In the genomic region with DNA sequence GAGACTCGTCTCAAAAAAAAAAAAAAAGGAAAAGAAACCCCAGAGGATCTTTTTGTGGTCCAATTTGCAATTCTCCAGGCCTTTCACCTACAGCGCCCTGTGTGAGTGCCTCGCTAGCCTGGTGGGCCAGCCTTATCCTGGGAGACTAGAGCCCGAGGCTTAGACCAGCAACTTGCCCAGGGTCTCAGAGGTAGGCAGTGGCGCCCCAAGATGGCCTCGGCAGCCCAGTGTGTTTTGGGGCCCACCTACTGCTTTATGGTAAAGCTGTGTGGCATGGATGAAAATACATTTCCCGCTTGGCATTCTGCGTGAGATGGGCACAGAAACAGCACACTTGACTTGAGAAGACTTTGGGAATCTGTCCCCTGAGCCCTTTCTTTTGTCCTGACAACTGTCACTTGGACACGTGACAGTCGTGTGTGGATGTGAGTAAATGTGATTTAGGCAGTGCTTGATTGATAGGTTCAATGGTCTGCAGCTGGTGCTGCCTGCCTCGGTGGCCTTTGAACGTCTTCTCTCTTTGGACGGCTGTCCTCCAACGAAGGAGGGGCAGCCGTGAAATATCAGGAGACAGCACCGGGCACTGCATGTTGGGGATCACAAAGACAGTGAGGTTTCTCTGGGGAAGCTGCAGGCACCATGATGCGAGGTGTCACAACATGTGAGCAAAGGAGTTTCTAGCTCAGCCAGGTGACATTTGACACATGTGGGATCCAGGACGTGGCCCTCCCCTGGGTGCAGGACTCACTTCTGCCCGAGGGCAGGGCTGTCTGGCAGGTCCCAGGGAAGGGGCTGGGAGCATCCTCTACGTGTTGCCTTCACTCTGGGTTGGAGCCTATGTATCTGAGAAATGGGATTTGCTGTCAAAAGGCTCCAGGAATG, we compare ENCODE assay signal across 23 cellular contexts.
A peak's percentile ranks its signal among the peaks of the same experiment; 100 is the strongest.
DNase-seq lines count a peak whose midpoint lies in the region; ATAC-seq, FAIRE-seq and TF ChIP-seq lines count a peak whose summit lies in the region.
"Had no signal": no experiment of that assay in that cellular context is flagged by ENCODE, and none has a peak within 500 bp of the region (broad histone marks: within the 10 kb centered on the region; RNA-seq: fewer than 3 reads in every experiment).

No MANE protein-coding gene starts in this region.

- H3K27ac ChIP-seq in HepG2 (ENCODE audit: extremely low read length, insufficient read depth, low read length) (no peak overlapping the region), right lobe of liver (no peak overlapping the region), mesenchymal stem cell (ENCODE audit: low read length, poor library complexity, severe bottlenecking) (no peak overlapping the region), trophoblast cell (ENCODE audit: low read depth, low read length) (no peak overlapping the region)
- H3K27ac ChIP-seq: A549; BLaER1 treated with 17β-estradiol and CSF1 and Interleukin-3, amounts not matched to agents 10 nM and 100 nM; GM23248 had no signal

- no peak overlapping the region for H4K12ac ChIP-seq in trophoblast cell (ENCODE audit: low read depth, low read length)

- H2BK120ac ChIP-seq in mesenchymal stem cell (ENCODE audit: low read depth, low read length), result no peak overlapping the region
- H2BK120ac ChIP-seq in trophoblast cell (ENCODE audit: insufficient read depth, low read length, poor library complexity), result no peak overlapping the region

- H3K4me2 ChIP-seq in HepG2 (ENCODE audit: low read depth, low read length) (no peak overlapping the region), mesenchymal stem cell (ENCODE audit: low read length, poor library complexity, severe bottlenecking) (no peak overlapping the region), trophoblast cell (ENCODE audit: low read length) (no peak overlapping the region)
- H3K4me2 ChIP-seq: A549 had no signal

- in situ Hi-C loops in HepG2 (cut with HindIII; ENCODE audit: extremely low pct_ligation_motif_present, low pct_unique_long_range_greater_than_20kb), result no loop called here

- 30% methylated on average over 20 of the region's 20 CpGs for WGBS in HepG2 (ENCODE audit: low lambda C conversion rate)
- 59% methylated on average over 9 of the region's 20 CpGs for WGBS in right lobe of liver (ENCODE audit: insufficient coverage, low coverage, low lambda C conversion rate, missing lambda C conversion rate)
- 83% methylated on average over 20 of the region's 20 CpGs for WGBS in mesenchymal stem cell
- WGBS in trophoblast cell (ENCODE audit: extremely low coverage, insufficient coverage, insufficient read length), result no CpG with 5 or more reads among the region's 20 CpGs

- FAIRE-seq in HepG2 (lab: Jason Lieb, UNC) (no peak), D721Med (lab: Jason Lieb, UNC) (no peak)
- FAIRE-seq: A549, GM18507 had no signal

- TF ChIP-seq RAD21 in HepG2 (CRISPR knock-in tag; IDR thresholded peaks at IDR 0.05), result no peak

- no peaks in the 10 kb centered on the region for H3K79me1 ChIP-seq in mesenchymal stem cell (replicated peaks; ENCODE audit: low read length, poor library complexity, severe bottlenecking)
- H3K79me1 ChIP-seq in trophoblast cell (ENCODE audit: low read length), result no peaks in the 10 kb centered on the region

- H3K23ac ChIP-seq in mesenchymal stem cell (ENCODE audit: low read length in 2 of 2), result no peak overlapping the region
- H3K23ac ChIP-seq in trophoblast cell (ENCODE audit: low read length), result no peak overlapping the region

- H2BK12ac ChIP-seq in mesenchymal stem cell (ENCODE audit: low read length in 2 of 2) (no peak overlapping the region), trophoblast cell (ENCODE audit: low read length) (no peak overlapping the region)

- no peak overlapping the region for H2AK5ac ChIP-seq in mesenchymal stem cell (ENCODE audit: low read length, severe bottlenecking)
- H2AK5ac ChIP-seq in trophoblast cell (ENCODE audit: low read length), result no peak overlapping the region

- H3K79me2 ChIP-seq in HepG2 (ENCODE audit: insufficient read depth, low read length) (no peaks in the 10 kb centered on the region), trophoblast cell (ENCODE audit: control insufficient read depth, insufficient read depth, low read length, poor library complexity) (no peaks in the 10 kb centered on the region)

- POLR2A ChIA-PET in HepG2 (lab: Yijun Ruan, JAX), result no interaction called here

- ATAC-seq in HepG2 (no peak), right lobe of liver (no peak)
- ATAC-seq: A549 had no signal

- H3K4me3 ChIP-seq in HepG2 (replicated peaks in 1 of 3; ENCODE audit: insufficient read depth in 1 of 3, low read depth in 2 of 3, low read length in 3 of 3) (no peak overlapping the region), right lobe of liver (no peak overlapping the region), mesenchymal stem cell (ENCODE audit: insufficient read depth in 1 of 2, low read depth in 1 of 2, low read length in 2 of 2) (peak overlapping the region in 1 of 2 experiments; percentile 35), trophoblast cell (ENCODE audit: low read depth, low read length) (peak overlapping the region; percentile 18)
- H3K4me3 ChIP-seq: A549; BLaER1 treated with 17β-estradiol and CSF1 and Interleukin-3, amounts not matched to agents 10 nM and 100 nM; GM23248; MG63 had no signal

- TF ChIP-seq EP300 in HepG2 (IDR thresholded peaks at IDR 0.05; ENCODE audit: low read depth in 2 of 2, low read length in 2 of 2) (no peak), HepG2 (CRISPR knock-in tag; IDR thresholded peaks at IDR 0.05; ENCODE audit: borderline replicate concordance) (no peak)

- no peak for TF ChIP-seq POLR2A in HepG2 (IDR thresholded peaks at IDR 0.05; ENCODE audit: insufficient read depth in 1 of 2, low read depth in 2 of 2, low read length in 2 of 2)
- TF ChIP-seq POLR2A in right lobe of liver (IDR thresholded peaks at IDR 0.05), result no peak

- no TSS peak for BruUV-seq in HepG2 (replicated peaks; lab: Mats Ljungman, UMichigan)

- H3K27me3 ChIP-seq in HepG2 (ENCODE audit: control insufficient read depth in 1 of 2, insufficient read depth in 2 of 2, low read length in 2 of 2) (peaks cover 7 to 68% of the 10 kb centered on the region in 2 experiments; a peak in 4 of 5 replicates), right lobe of liver (no peaks in the 10 kb centered on the region), mesenchymal stem cell (ENCODE audit: control insufficient read depth in 1 of 2, insufficient read depth in 1 of 2, low read length in 2 of 2) (no peaks in the 10 kb centered on the region), trophoblast cell (ENCODE audit: insufficient read depth, low read length) (no peaks in the 10 kb centered on the region)
- H3K27me3 ChIP-seq: BLaER1 treated with 17β-estradiol and CSF1 and Interleukin-3, amounts not matched to agents 10 nM and 100 nM; MG63 had no signal

- DNase-seq in HepG2 (ENCODE audit: low spot score) (no peak), right lobe of liver (no peak), mesenchymal stem cell (no peak), trophoblast cell (peak in 1 of 2 donors; percentile 29), HK-2 (ENCODE audit: unreplicated experiment) (no peak), D721Med (ENCODE audit: insufficient read length, low spot score) (no peak)
- no peak for DNase-seq in stimulated activated CD4-positive, alpha-beta T cell treated with anti-CD3 and anti-CD28 coated beads, Interleukin-4, amount 100 ng/mL, for 4 hours
- DNase-seq: AML-193; CD4-positive, alpha-beta T cell; DMS53; GM23248; H7; IMR-90; KG1; MG63; NCI-H1105 treated with DMSO at 0.1 percent for 48 hours; NCI-H2029 treated with DMSO at 0.1 percent for 48 hours; NCI-H526 treated with DMSO at 0.1 percent for 48 hours; Right ventricle myocardium superior; RPMI8226 had no signal

- H2BK5ac ChIP-seq in mesenchymal stem cell (ENCODE audit: low read depth, low read length, poor library complexity, severe bottlenecking) (no peak overlapping the region), trophoblast cell (ENCODE audit: low read depth, low read length, poor library complexity) (no peak overlapping the region)

- H4K91ac ChIP-seq in mesenchymal stem cell (ENCODE audit: low read length) (peak overlapping the region; percentile 28), trophoblast cell (ENCODE audit: low read depth, low read length) (no peak overlapping the region)

- H3K9me3 ChIP-seq in HepG2 (ENCODE audit: low read length) (no peaks in the 10 kb centered on the region), right lobe of liver (no peaks in the 10 kb centered on the region), mesenchymal stem cell (ENCODE audit: control insufficient read depth, low read length) (no peaks in the 10 kb centered on the region), trophoblast cell (ENCODE audit: insufficient read depth, low read depth, low read length) (peaks cover 2% of the 10 kb centered on the region)
- H3K9me3 ChIP-seq: A549, MG63 had no signal

- H3K18ac ChIP-seq in mesenchymal stem cell (ENCODE audit: low read depth in 1 of 2, low read length in 2 of 2) (no peak overlapping the region), trophoblast cell (ENCODE audit: low read length) (no peak overlapping the region)

- no peak for TF ChIP-seq CTCF in HepG2 (CRISPR knock-in tag; IDR thresholded peaks at IDR 0.05)
- no peak for TF ChIP-seq CTCF in right lobe of liver (IDR thresholded peaks at IDR 0.05)
- TF ChIP-seq CTCF in D721Med (IDR thresholded peaks at IDR 0.05; ENCODE audit: insufficient read depth, missing control alignments), result no peak

- no peaks in the 10 kb centered on the region for H4K20me1 ChIP-seq in HepG2 (ENCODE audit: insufficient read depth, low read length)
- H4K20me1 ChIP-seq: BLaER1 treated with 17β-estradiol and CSF1 and Interleukin-3, amounts not matched to agents 10 nM and 100 nM had no signal

- no peak overlapping the region for H3K9ac ChIP-seq in HepG2 (ENCODE audit: insufficient read depth, low read depth, low read length)
- H3K9ac ChIP-seq in mesenchymal stem cell (ENCODE audit: low read length), result no peak overlapping the region
- no peak overlapping the region for H3K9ac ChIP-seq in trophoblast cell (ENCODE audit: low read length)
- H3K9ac ChIP-seq: BLaER1 treated with 17β-estradiol and CSF1 and Interleukin-3, amounts not matched to agents 10 nM and 100 nM; GM23248 had no signal

- H2AFZ ChIP-seq in HepG2 (ENCODE audit: low read length) (no peak overlapping the region), mesenchymal stem cell (ENCODE audit: low read depth, low read length) (no peak overlapping the region), trophoblast cell (ENCODE audit: insufficient read depth, low read length, poor library complexity) (no peak overlapping the region)
- H2AFZ ChIP-seq: GM23248 had no signal

- H2BK15ac ChIP-seq in mesenchymal stem cell (ENCODE audit: low read depth, poor library complexity, severe bottlenecking), result no peak overlapping the region

- H3K14ac ChIP-seq in mesenchymal stem cell (ENCODE audit: low read length in 2 of 2) (no peak overlapping the region), trophoblast cell (ENCODE audit: low read length) (no peak overlapping the region)

- intact Hi-C loops in HepG2 (cut with micrococcal nuclease; ENCODE audit: unreplicated experiment), result no loop called here
- intact Hi-C loops in right lobe of liver (cut with DNase I), result no loop called here

- H3K4ac ChIP-seq in mesenchymal stem cell (ENCODE audit: low read depth in 1 of 2, low read length in 2 of 2), result no peak overlapping the region
- no peak overlapping the region for H3K4ac ChIP-seq in trophoblast cell (ENCODE audit: low read depth, low read length)

- CTCF ChIA-PET in HepG2 (lab: Yijun Ruan, JAX; ENCODE audit: low intra/inter-chr PET ratio, low total read pairs), result no interaction called here

- H3K36me3 ChIP-seq in HepG2 (replicated peaks in 1 of 2; ENCODE audit: control insufficient read depth in 1 of 2, insufficient read depth in 2 of 2, low read length in 2 of 2) (no peaks in the 10 kb centered on the region), right lobe of liver (no peaks in the 10 kb centered on the region), mesenchymal stem cell (ENCODE audit: control insufficient read depth in 1 of 2, insufficient read depth in 2 of 2, low read depth in 1 of 2, low read length in 2 of 2) (no peaks in the 10 kb centered on the region), trophoblast cell (ENCODE audit: control insufficient read depth in 1 of 2, insufficient read depth in 2 of 2, low read length in 2 of 2) (no peaks in the 10 kb centered on the region)
- H3K36me3 ChIP-seq: BLaER1 treated with 17β-estradiol and CSF1 and Interleukin-3, amounts not matched to agents 10 nM and 100 nM; MG63 had no signal

- H4K8ac ChIP-seq in mesenchymal stem cell (ENCODE audit: low read length) (no peak overlapping the region), trophoblast cell (ENCODE audit: low read depth, low read length) (no peak overlapping the region)

- H3K4me1 ChIP-seq in HepG2 (ENCODE audit: insufficient read depth, low read length) (no peaks in the 10 kb centered on the region), right lobe of liver (no peaks in the 10 kb centered on the region), mesenchymal stem cell (ENCODE audit: control insufficient read depth, insufficient read depth, low read depth, low read length) (peaks cover 4% of the 10 kb centered on the region), trophoblast cell (ENCODE audit: control insufficient read depth in 1 of 2, insufficient read depth in 2 of 2, low read length in 2 of 2) (no peaks in the 10 kb centered on the region)
